Comparison of ENCODE assay signal across 8 cellular contexts in the genomic region with DNA sequence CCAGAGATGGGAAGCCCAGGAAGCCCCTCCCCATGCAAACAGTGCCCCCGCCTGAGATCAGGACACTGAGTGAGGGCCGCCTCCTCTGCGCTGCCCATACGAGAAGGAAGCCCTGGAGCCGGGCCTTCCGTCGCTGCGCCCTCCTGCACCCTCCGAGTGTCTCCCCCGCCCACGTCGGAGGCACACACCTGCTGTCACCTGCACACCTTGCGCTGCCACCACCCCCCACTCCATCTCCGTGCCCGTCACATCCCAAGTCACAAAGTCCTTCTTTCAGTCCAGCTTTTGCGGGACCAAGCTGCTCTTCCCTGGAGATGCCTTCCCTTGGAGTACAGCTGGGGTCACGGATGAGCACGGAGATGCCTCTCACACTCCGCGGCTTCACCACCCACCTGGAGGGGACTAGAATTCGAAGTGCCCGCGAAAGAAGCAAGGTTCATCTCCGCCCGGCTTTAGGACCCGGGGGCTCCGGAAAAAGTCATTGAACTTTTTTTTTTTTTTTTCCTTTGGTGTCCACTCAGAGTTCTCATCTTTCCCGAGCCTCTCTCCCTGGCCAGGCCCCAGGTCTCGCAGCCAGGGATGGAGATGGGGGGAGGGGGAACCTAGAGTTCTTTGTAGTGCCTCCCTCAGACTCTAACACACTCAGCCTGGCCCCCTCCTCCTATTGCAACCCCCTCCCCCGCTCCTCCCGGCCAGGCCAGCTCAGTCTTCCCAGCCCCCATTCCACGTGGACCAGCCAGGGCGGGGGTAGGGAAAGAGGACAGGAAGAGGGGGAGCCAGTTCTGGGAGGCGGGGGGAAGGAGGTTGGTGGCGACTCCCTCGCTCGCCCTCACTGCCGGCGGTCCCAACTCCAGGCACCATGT. TPM values are rescaled to one million over a fixed set of nuclear protein-coding genes. Genes with fewer than 3 reads are reported as not detected.
DNase-seq lines count a peak whose midpoint lies in the region; ATAC-seq, FAIRE-seq and TF ChIP-seq lines count a peak whose summit lies in the region.

A gene with protein sequence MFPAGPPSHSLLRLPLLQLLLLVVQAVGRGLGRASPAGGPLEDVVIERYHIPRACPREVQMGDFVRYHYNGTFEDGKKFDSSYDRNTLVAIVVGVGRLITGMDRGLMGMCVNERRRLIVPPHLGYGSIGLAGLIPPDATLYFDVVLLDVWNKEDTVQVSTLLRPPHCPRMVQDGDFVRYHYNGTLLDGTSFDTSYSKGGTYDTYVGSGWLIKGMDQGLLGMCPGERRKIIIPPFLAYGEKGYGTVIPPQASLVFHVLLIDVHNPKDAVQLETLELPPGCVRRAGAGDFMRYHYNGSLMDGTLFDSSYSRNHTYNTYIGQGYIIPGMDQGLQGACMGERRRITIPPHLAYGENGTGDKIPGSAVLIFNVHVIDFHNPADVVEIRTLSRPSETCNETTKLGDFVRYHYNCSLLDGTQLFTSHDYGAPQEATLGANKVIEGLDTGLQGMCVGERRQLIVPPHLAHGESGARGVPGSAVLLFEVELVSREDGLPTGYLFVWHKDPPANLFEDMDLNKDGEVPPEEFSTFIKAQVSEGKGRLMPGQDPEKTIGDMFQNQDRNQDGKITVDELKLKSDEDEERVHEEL (plus strand): TSS at position 829 of the 863 bp plus-strand sequence. CDS start 31 bp downstream, at position 860.

- H3K56ac ChIP-seq in H1 (replicated peaks; ENCODE audit: insufficient read length, low read depth, low read length), result peak within 1 kb of the TSS; percentile 36

- peak within 1 kb of the TSS; percentile 76 for H2BK120ac ChIP-seq in H1 (replicated peaks; ENCODE audit: low read depth, low read length)

- H3K4me2 ChIP-seq in H1 (ENCODE audit: insufficient read depth in 1 of 2, low read depth in 2 of 2, low read length in 2 of 2), result peak within 1 kb of the TSS; percentile 94 to 95

- no peak for FAIRE-seq in GM19239 (lab: Jason Lieb, UNC)
- no peak for FAIRE-seq in H1 (lab: Jason Lieb, UNC)
- no peak for FAIRE-seq in GM12892 (lab: Jason Lieb, UNC)

- H3K27me3 ChIP-seq in H1 (replicated peaks in 1 of 4; ENCODE audit: control insufficient read depth in 3 of 4, extremely low read depth in 1 of 4, insufficient read depth in 3 of 4, low read length in 3 of 4), result peaks cover 0 to 6% (median 3%) of the 10 kb centered on the region in 4 experiments; a peak in 4 of 7 replicates
- H3K27me3 ChIP-seq in lower lobe of right lung (ENCODE audit: low read depth), result no peaks in the 10 kb centered on the region

- peak within 1 kb of the TSS; percentile 98 for H3K4ac ChIP-seq in H1 (replicated peaks; ENCODE audit: insufficient read length, low read depth, low read length)

- peaks cover 0 to 4% of the 10 kb centered on the region in 2 experiments; a peak in 1 of 4 replicates for H3K9me3 ChIP-seq in H1 (ENCODE audit: insufficient read depth in 2 of 2, low read depth in 1 of 2, low read length in 1 of 2)
- H3K9me3 ChIP-seq in lower lobe of right lung, result no peaks in the 10 kb centered on the region

- peak within 1 kb of the TSS; percentile 94 for H4K5ac ChIP-seq in H1 (ENCODE audit: insufficient read length, low read depth, low read length)

- peak within 1 kb of the TSS; percentile 37 for H3K14ac ChIP-seq in H1 (ENCODE audit: insufficient read length)

- no peak within 1 kb of the TSS for H3K27ac ChIP-seq in H1 (ENCODE audit: low read depth, low read length)
- peak within 1 kb of the TSS; percentile 73 for H3K27ac ChIP-seq in lower lobe of right lung

- TF ChIP-seq EP300 in H1 (IDR thresholded peaks at IDR 0.05; ENCODE audit: borderline replicate concordance in 1 of 2, low read depth in 2 of 2, low read length in 2 of 2), result peak in 1 of 2 experiments; percentile 37; a peak in 1 of 3 replicates

- in situ Hi-C loops in ACHN (cut with HindIII; ENCODE audit: low pct_ligation_motif_present, low pct_unique_long_range_greater_than_20kb, low sequenced_read_pairs), result no loop called here

- peak within 1 kb of the TSS; percentile 86; the same call in 1 of the 2 replicates for H2BK20ac ChIP-seq in H1 (ENCODE audit: low read length)

- DNase-seq in ACHN, result peak; percentile 89
- peak; percentile 41 for DNase-seq in GM19239 (ENCODE audit: insufficient read length, low spot score)
- DNase-seq in NCI-H2171 treated with DMSO at 0.1 percent for 48 hours (lab: John Stamatoyannopoulos, UW), result peak; percentile 55
- peak; percentile 25 to 32 for DNase-seq in activated CD4-positive, alpha-beta T cell treated with anti-CD3 and anti-CD28 coated beads, Interleukin-2, amount 50 U/mL, for 48 hours
- DNase-seq in H1 (ENCODE audit: low read depth in 1 of 2, low spot score in 2 of 2), result peak; percentile 80 to 91
- DNase-seq in lower lobe of right lung, result no peak
- DNase-seq in stimulated activated CD8-positive, alpha-beta memory T cell treated with anti-CD3 and anti-CD28 coated beads, Interleukin-4, amount 100 ng/mL, for 1 hour (ENCODE audit: low read depth in 2 of 2, low spot score in 1 of 2), result peak; percentile 15 to 27
- DNase-seq in GM12892 (ENCODE audit: insufficient read length), result no peak

- intact Hi-C loops in lower lobe of right lung (cut with DNase I), result no loop called here

- peaks cover 0 to 14% of the 10 kb centered on the region in 2 experiments for H4K20me1 ChIP-seq in H1 (replicated peaks in 1 of 2; ENCODE audit: control insufficient read depth in 1 of 2, insufficient read depth in 2 of 2, low read length in 2 of 2)

- WGBS in H1 (ENCODE audit: extremely low coverage in 1 of 2, insufficient coverage in 1 of 2, insufficient read length in 1 of 2, insufficient replicate concordance in 2 of 2, low coverage in 1 of 2, low lambda C conversion rate in 2 of 2, missing lambda C conversion rate in 1 of 2), 2 experiments, result 2% methylated on average over 33 of the region's 39 CpGs; no CpG with 5 or more reads in 1 of the 2 experiments

- peak within 1 kb of the TSS; percentile 99; the same call in 1 of the 2 replicates for H2BK12ac ChIP-seq in H1 (ENCODE audit: low read depth, low read length)

- H3K4me3 ChIP-seq in H1 (ENCODE audit: extremely low read depth in 1 of 4, insufficient read depth in 2 of 4, low read depth in 3 of 4, low read length in 4 of 4) (peak within 1 kb of the TSS; percentile 70 to 94 (median 81)), lower lobe of right lung (peak within 1 kb of the TSS; percentile 84)

- H3K23me2 ChIP-seq in H1 (ENCODE audit: low read depth, low read length), result peaks cover 21% of the 10 kb centered on the region

- peak within 1 kb of the TSS; percentile 98 for H4K91ac ChIP-seq in H1 (replicated peaks; ENCODE audit: insufficient read length, low read length)

- ATAC-seq in lower lobe of right lung, result peak; percentile 27 to 35

- TF ChIP-seq POLR2A in H1 (IDR thresholded peaks at IDR 0.05; ENCODE audit: control extremely low read depth in 1 of 2, low read depth in 2 of 2, low read length in 2 of 2) (peak in 1 of 2 experiments; percentile 51; a peak in 1 of 3 replicates), GM12892 (IDR thresholded peaks at IDR 0.05; ENCODE audit: low read depth, low read length) (no peak)

- H3K23ac ChIP-seq in H1 (ENCODE audit: insufficient read length), result no peak within 1 kb of the TSS

- H4K8ac ChIP-seq in H1 (ENCODE audit: extremely low read depth, insufficient read depth, low read length), result no peak within 1 kb of the TSS; the same call in 1 of the 2 replicates

- H3K4me1 ChIP-seq in H1 (replicated peaks in 1 of 4; ENCODE audit: control insufficient read depth in 3 of 4, insufficient read depth in 4 of 4, low read length in 3 of 4), result peaks cover 0 to 23% (median 7%) of the 10 kb centered on the region in 4 experiments; a peak in 6 of 7 replicates
- H3K4me1 ChIP-seq in lower lobe of right lung, result peaks cover 27% of the 10 kb centered on the region

- H2AK5ac ChIP-seq in H1 (ENCODE audit: low read depth, low read length), result 0 out of 2 replicates have a peak within 1 kb of the TSS, but pooled peaks have one; percentile 47

- TF ChIP-seq CTCF in H1 (IDR thresholded peaks at IDR 0.05; ENCODE audit: control extremely low read depth in 1 of 3, insufficient read depth in 1 of 3, low read depth in 1 of 3, low read length in 3 of 3), result 0 out of 4 replicates have a peak, but pooled peaks of 1 of the 3 experiments have one; percentile 3
- TF ChIP-seq CTCF in lower lobe of right lung (IDR thresholded peaks at IDR 0.05), result no peak

- CTCF ChIA-PET in H1 (lab: Charles Lee; ENCODE audit: partially characterized antibody), result interaction anchor here (0.6 to 4.8 kb wide), 21 partner anchors 9 to 1296 kb away, joined by 3 to 46 read pairs (median 6); a partner anchor contains a TSS

- H3K36me3 ChIP-seq in H1 (ENCODE audit: control insufficient read depth in 2 of 4, insufficient read depth in 4 of 4, low read length in 3 of 4) (no peaks in the 10 kb centered on the region; a peak in 1 of 8 replicates), lower lobe of right lung (no peaks in the 10 kb centered on the region)

- peaks cover 0 to 35% of the 10 kb centered on the region in 2 experiments; a peak in 2 of 4 replicates for H3K79me2 ChIP-seq in H1 (ENCODE audit: control insufficient read depth in 1 of 2, insufficient read depth in 2 of 2, low read length in 2 of 2)

- no peak for TF ChIP-seq RAD21 in H1 (IDR thresholded peaks at IDR 0.05 in 1 of 2, conservative IDR thresholded peaks at IDR 0.05 in 1 of 2; ENCODE audit: low read depth in 2 of 2, low read length in 2 of 2)

- peak within 1 kb of the TSS; percentile 41 to 66 (median 50) for H3K9ac ChIP-seq in H1 (replicated peaks in 1 of 4; ENCODE audit: extremely low read depth in 1 of 4, low read depth in 3 of 4, low read length in 3 of 4)

- H2BK5ac ChIP-seq in H1 (ENCODE audit: low read depth, low read length), result peak within 1 kb of the TSS; percentile 91; the same call in 1 of the 2 replicates

- H2AFZ ChIP-seq in H1 (ENCODE audit: low read length), result peak within 1 kb of the TSS; percentile 82; the same call in 1 of the 2 replicates

- H2BK15ac ChIP-seq in H1 (ENCODE audit: low read length), result peak within 1 kb of the TSS; percentile 100

- POLR2A ChIA-PET in H1 (lab: Charles Lee; ENCODE audit: partially characterized antibody), result interaction anchor here (0.7 to 4.2 kb wide), 17 partner anchors 9 to 122 kb away, joined by 4 to 40 read pairs (median 7); a partner anchor contains a TSS

- peaks cover 16% of the 10 kb centered on the region for H3K79me1 ChIP-seq in H1 (ENCODE audit: low read depth, low read length)

- H3K18ac ChIP-seq in H1 (ENCODE audit: extremely low read depth, low read length), result peak within 1 kb of the TSS; percentile 99

TF ChIP-seq in H1, 55 proteins besides CTCF, POLR2A, EP300 and RAD21 (continues in another document):
- peak; percentile 31 for TF ChIP-seq SAP30 (IDR thresholded peaks at IDR 0.05; ENCODE audit: insufficient read depth, insufficient replicate concordance, low read length)

RNA-seq across cellular contexts. Expression of the gene that starts here (rescaled TPM):
- 173 and 179 TPM in 2 replicates for total RNA-seq in H1 (2021; fragmentation: NEBNext Ultra II Directional; extraction: Animal tissue kit (Norgen Biotek cat#: 25700))
- 283 and 410 TPM in 2 replicates for polyA plus RNA-seq in H1 (2011; rRNA removed)
- 347 TPM for polyA plus RNA-seq in H1 (2011; cell fraction: cytosol; rRNA removed)
- 1,193 TPM for polyA plus RNA-seq in H1 (2011; cell fraction: nucleus; rRNA removed)
- polyA plus RNA-seq in H1 (2012, experiment 1 of 2), result 206 to 277 TPM (median 242 TPM) in 4 replicates
- 146 TPM for polyA plus RNA-seq in H1 (2012, experiment 2 of 2)
- 233 TPM for polyA plus RNA-seq in H1 (2013, experiment 1 of 2)
- 222 TPM for polyA plus RNA-seq in H1 (2013, experiment 2 of 2)
- 102 and 130 TPM in 2 replicates for polyA minus RNA-seq in H1 (2011; rRNA and poly(A)+ RNA removed)
- 115 TPM for polyA minus RNA-seq in H1 (2011; cell fraction: cytosol; rRNA and poly(A)+ RNA removed)
- 148 TPM for polyA minus RNA-seq in H1 (2011; cell fraction: nucleus; rRNA and poly(A)+ RNA removed)
- 27.4 TPM for total RNA-seq in lower lobe of right lung
- 2.7 TPM for polyA plus RNA-seq in GM12892 (2012; ENCODE audit: missing spikeins)

Comparison
In these comparisons a context has a peak if more than half of its experiments do, and no peak if none do; other contexts are left out.
1. DNase-seq: peak in ACHN (single experiment), GM19239 (single experiment), NCI-H2171 treated with DMSO at 0.1 percent for 48 hours (single experiment), activated CD4-positive, alpha-beta T cell treated with anti-CD3 and anti-CD28 coated beads, Interleukin-2, amount 50 U/mL, for 48 hours (2 of 2), H1 (2 of 2) and stimulated activated CD8-positive, alpha-beta memory T cell treated with anti-CD3 and anti-CD28 coated beads, Interleukin-4, amount 100 ng/mL, for 1 hour (2 of 2); none in lower lobe of right lung (single experiment) and GM12892 (single experiment).